Comparison of ENCODE assay signal across 15 cellular contexts in the genomic region with DNA sequence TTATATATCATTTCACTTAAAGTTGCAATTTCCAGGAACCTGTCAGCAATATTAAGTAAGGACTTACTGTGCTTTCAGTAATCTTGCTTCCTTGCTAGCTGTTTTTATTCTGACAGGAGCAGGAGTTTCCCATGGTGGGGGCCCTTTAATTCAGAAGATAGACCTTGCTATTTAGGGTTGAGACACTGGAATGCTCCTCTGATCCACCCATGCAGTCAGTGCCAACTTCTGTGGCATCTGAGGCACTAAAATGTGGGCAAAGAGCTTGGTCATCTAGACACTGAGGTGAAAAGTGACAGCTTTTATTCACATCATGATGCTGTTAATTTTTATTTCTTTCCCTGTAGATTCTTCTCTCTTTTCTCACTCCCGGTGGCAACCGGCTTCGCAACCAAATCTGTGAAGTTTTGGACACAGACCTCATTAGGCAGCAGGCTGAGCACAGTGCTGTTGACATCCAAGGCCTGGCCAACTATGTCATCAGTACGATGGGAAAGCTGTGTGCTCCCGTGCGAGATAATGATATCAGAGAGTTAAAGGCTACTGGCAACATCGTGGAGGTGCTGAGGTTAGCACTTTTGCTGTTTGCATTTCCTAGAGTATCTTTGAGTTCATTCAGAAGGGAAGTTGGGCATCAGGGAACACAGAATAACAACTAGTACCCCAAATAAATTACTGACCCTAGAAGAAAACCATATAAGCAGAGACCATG.
"Had no signal": no experiment of that assay in that cellular context is flagged by ENCODE, and none has a peak within 500 bp of the region (broad histone marks: within the 10 kb centered on the region; RNA-seq: fewer than 3 reads in every experiment).

No MANE protein-coding gene starts in this region.

- ATAC-seq: activated CD8-positive, alpha-beta memory T cell treated with anti-CD3 and anti-CD28 coated beads, Interleukin-2, amount 10 ng/mL, durations not matched to agents 7 days and 5 days; lower lobe of right lung; SK-N-SH treated with all-trans-retinoic acid at 6 μM for 48 hours; stimulated activated naive CD8-positive, alpha-beta T cell treated with anti-CD3 and anti-CD28 coated beads, Interleukin-15, Interleukin-2, amounts not matched to agents 100 U/mL and 50 U/mL, for 24 hours; upper lobe of right lung had no signal

- H3K27me3 Mint-ChIP-seq: activated CD8-positive, alpha-beta memory T cell treated with anti-CD3 and anti-CD28 coated beads, Interleukin-2, amount 10 ng/mL, durations not matched to agents 7 days and 5 days; naive B cell had no signal

- H3K4me1 Mint-ChIP-seq: mesothelial cell of epicardium had no signal

- H3K36me3 Mint-ChIP-seq: activated CD8-positive, alpha-beta memory T cell treated with anti-CD3 and anti-CD28 coated beads, Interleukin-2, amount 10 ng/mL, durations not matched to agents 7 days and 5 days had no signal

- H3K9me3 Mint-ChIP-seq: mesothelial cell of epicardium; naive B cell; T-helper 1 cell treated with Interleukin-12 subunit alpha and Interleukin-12 subunit beta and Interleukin-4 antibody, amounts not matched to agents 30 μg/mL and 1 μg/mL, for 36 hours had no signal

- H3K27ac ChIP-seq: lower lobe of right lung, sigmoid colon, upper lobe of right lung had no signal

- H3K4me1 ChIP-seq: lower lobe of right lung, upper lobe of right lung had no signal

- DNase-seq: activated CD4-positive, CD25-positive, alpha-beta regulatory T cell; activated CD8-positive, alpha-beta memory T cell treated with anti-CD3 and anti-CD28 coated beads, Interleukin-2, amount 10 ng/mL, durations not matched to agents 7 days and 5 days; activated gamma-delta T cell treated with Interleukin-2 at 50 U/mL for 16 hours; activated T-cell treated with anti-CD3 and anti-CD28 coated beads, Interleukin-2, amount 50 U/mL, for 48 hours; foreskin melanocyte; lower lobe of right lung; naive B cell; posterior cingulate gyrus; sigmoid colon; stimulated activated CD4-positive, alpha-beta T cell treated with anti-CD3 and anti-CD28 coated beads, Interleukin-2, amount 100 ng/mL, for 48 hours; stimulated activated naive CD8-positive, alpha-beta T cell treated with anti-CD3 and anti-CD28 coated beads, Interleukin-15, Interleukin-2, amounts not matched to agents 100 U/mL and 50 U/mL, for 24 hours; upper lobe of right lung had no signal

- H3K4me3 ChIP-seq: lower lobe of right lung, sigmoid colon, upper lobe of right lung had no signal

- H3K27ac Mint-ChIP-seq: activated CD8-positive, alpha-beta memory T cell treated with anti-CD3 and anti-CD28 coated beads, Interleukin-2, amount 10 ng/mL, durations not matched to agents 7 days and 5 days; mesothelial cell of epicardium; T-helper 1 cell treated with Interleukin-12 subunit alpha and Interleukin-12 subunit beta and Interleukin-4 antibody, amounts not matched to agents 30 μg/mL and 1 μg/mL, for 36 hours had no signal

- H3K4me3 Mint-ChIP-seq: activated CD8-positive, alpha-beta memory T cell treated with anti-CD3 and anti-CD28 coated beads, Interleukin-2, amount 10 ng/mL, durations not matched to agents 7 days and 5 days; mesothelial cell of epicardium; naive B cell; T-helper 1 cell treated with Interleukin-12 subunit alpha and Interleukin-12 subunit beta and Interleukin-4 antibody, amounts not matched to agents 30 μg/mL and 1 μg/mL, for 36 hours had no signal

- H3K9me3 ChIP-seq: lower lobe of right lung, sigmoid colon, upper lobe of right lung had no signal

- H3K27me3 ChIP-seq: sigmoid colon, upper lobe of right lung had no signal
